ENCODE assay signal across 9 cellular contexts in genomic region chr17:17774009-17774881, GRCh38.
DNase-seq lines count a peak whose midpoint lies in the region; ATAC-seq, FAIRE-seq and TF ChIP-seq lines count a peak whose summit lies in the region.
"Had no signal": no experiment of that assay in that cellular context is flagged by ENCODE, and none has a peak within 500 bp of the region (broad histone marks: within the 10 kb centered on the region; RNA-seq: fewer than 3 reads in every experiment).

No MANE protein-coding gene starts in this region.

- no peak overlapping the region for H3K9ac ChIP-seq in rectal smooth muscle tissue (ENCODE audit: low read length)

- H3K27ac ChIP-seq in foreskin keratinocyte (peak overlapping the region; percentile 98), rectal smooth muscle tissue (ENCODE audit: low read depth, low read length) (peak overlapping the region; percentile 87)

- H3K27me3 ChIP-seq in foreskin keratinocyte (no peaks in the 10 kb centered on the region), rectal smooth muscle tissue (ENCODE audit: control insufficient read depth, insufficient read depth, low read length) (no peaks in the 10 kb centered on the region)

- H3K4me1 ChIP-seq in foreskin keratinocyte, result peaks cover 11% of the 10 kb centered on the region
- H3K4me1 ChIP-seq in rectal smooth muscle tissue (ENCODE audit: control insufficient read depth, insufficient read depth, low read length), result peaks cover 44% of the 10 kb centered on the region

- ATAC-seq in foreskin keratinocyte (peak; percentile 85), HG02623 (IDR thresholded peaks at IDR 0.05; ENCODE audit: unreplicated experiment) (no peak), GM18517 (IDR thresholded peaks at IDR 0.05; ENCODE audit: unreplicated experiment) (no peak)

- peak; percentile 78 for TF ChIP-seq CTCF in foreskin keratinocyte (conservative IDR thresholded peaks at IDR 0.05)

- peak; percentile 64 for FAIRE-seq in GM12891 (lab: Jason Lieb, UNC)

- no peak for TF ChIP-seq POLR2A in GM12891 (IDR thresholded peaks at IDR 0.05; ENCODE audit: low read depth, low read length)

- DNase-seq in GM12891 (ENCODE audit: insufficient read length, low spot score) (no peak), SW480 (ENCODE audit: low spot score) (peak; percentile 31), foreskin keratinocyte (peak; percentile 90 to 94), NCI-H2227 (lab: John Stamatoyannopoulos, UW; ENCODE audit: unreplicated experiment) (no peak), NCI-H2107 treated with DMSO at 0.1 percent for 48 hours (lab: John Stamatoyannopoulos, UW; ENCODE audit: unreplicated experiment) (no peak)
- DNase-seq: activated CD4-positive, alpha-beta T cell treated with anti-CD3 and anti-CD28 coated beads, Interleukin-2, amount 10 ng/mL, durations not matched to agents 7 days and 5 days had no signal

- H3K36me3 ChIP-seq in rectal smooth muscle tissue (ENCODE audit: control insufficient read depth, insufficient read depth, low read length), result no peaks in the 10 kb centered on the region

- H3K4me3 ChIP-seq in rectal smooth muscle tissue (ENCODE audit: low read length), result peak overlapping the region; percentile 32

TF ChIP-seq in GM12891, 5 proteins besides CTCF, POLR2A, EP300 and RAD21:
- TF ChIP-seq TAF1 (IDR thresholded peaks at IDR 0.05; ENCODE audit: low read depth, low read length), result no peak
- TF ChIP-seq PAX5 (IDR thresholded peaks at IDR 0.05; ENCODE audit: insufficient read depth, low read length, severe bottlenecking), result no peak
- TF ChIP-seq POU2F2 (IDR thresholded peaks at IDR 0.05; ENCODE audit: low read depth, low read length), result no peak
- no peak for TF ChIP-seq POLR2AphosphoS5 (IDR thresholded peaks at IDR 0.05; ENCODE audit: low read depth, low read length)
- no peak for TF ChIP-seq SPI1 (IDR thresholded peaks at IDR 0.05; ENCODE audit: low read depth, low read length)

Comparison
In these comparisons a context has a peak if more than half of its experiments do, and no peak if none do; other contexts are left out.
1. DNase-seq: peak in SW480 (single experiment) and foreskin keratinocyte (2 of 2); none in GM12891 (single experiment), NCI-H2227 (single experiment) and NCI-H2107 treated with DMSO at 0.1 percent for 48 hours (single experiment).